ENCODE assay signal across 1 cellular context in the genomic region with DNA sequence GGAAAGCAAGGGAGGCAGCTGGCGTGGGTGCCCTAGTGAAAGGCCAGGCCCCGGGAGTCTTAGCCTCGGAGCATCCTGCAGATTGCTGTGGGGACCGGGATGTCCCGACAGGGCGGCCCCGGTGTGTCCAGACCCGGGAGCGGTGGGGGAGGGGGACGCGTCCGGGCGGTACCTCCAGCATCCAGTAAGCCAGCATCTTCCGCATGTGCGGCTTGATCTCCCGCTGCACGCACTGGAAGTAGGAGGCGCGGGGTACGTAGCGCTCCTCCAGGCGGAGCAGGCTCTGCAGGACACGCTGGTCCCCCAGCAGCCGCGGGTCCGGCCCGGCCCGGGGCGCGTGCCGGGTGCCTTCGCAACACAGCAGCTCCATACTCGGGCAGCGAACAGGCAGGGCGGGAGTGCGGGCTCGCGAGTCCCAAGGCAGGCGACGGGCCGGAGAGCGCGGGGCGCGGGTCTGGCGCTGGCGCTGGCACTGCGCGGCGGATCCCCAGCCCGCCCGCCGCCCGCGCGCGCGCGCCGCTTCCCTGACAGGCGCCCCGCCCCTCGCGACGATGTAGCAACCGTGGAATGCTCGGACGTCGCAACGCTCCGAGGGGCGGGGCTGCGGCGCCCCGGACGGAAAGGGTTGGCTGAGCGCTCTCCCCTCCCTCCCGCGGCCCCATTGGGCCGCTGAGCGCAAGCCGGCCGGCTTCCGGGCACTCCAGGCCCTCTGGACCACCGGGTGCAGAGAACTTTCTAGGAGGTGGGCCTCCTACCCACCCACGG.
TF ChIP-seq lines count a peak whose summit lies in the region.

A gene (minus strand): TSS at position 529 of the 765 bp plus-strand sequence. CDS start 159 bp downstream, at position 370.

TF ChIP-seq in HepG2, 621 proteins besides CTCF, POLR2A, EP300 and RAD21 (continued from another document and continues in another):
- TF ChIP-seq, protein P1, sequence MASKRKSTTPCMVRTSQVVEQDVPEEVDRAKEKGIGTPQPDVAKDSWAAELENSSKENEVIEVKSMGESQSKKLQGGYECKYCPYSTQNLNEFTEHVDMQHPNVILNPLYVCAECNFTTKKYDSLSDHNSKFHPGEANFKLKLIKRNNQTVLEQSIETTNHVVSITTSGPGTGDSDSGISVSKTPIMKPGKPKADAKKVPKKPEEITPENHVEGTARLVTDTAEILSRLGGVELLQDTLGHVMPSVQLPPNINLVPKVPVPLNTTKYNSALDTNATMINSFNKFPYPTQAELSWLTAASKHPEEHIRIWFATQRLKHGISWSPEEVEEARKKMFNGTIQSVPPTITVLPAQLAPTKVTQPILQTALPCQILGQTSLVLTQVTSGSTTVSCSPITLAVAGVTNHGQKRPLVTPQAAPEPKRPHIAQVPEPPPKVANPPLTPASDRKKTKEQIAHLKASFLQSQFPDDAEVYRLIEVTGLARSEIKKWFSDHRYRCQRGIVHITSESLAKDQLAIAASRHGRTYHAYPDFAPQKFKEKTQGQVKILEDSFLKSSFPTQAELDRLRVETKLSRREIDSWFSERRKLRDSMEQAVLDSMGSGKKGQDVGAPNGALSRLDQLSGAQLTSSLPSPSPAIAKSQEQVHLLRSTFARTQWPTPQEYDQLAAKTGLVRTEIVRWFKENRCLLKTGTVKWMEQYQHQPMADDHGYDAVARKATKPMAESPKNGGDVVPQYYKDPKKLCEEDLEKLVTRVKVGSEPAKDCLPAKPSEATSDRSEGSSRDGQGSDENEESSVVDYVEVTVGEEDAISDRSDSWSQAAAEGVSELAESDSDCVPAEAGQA (IDR thresholded peaks at IDR 0.05; ENCODE audit: low read depth), result no peak
- TF ChIP-seq, protein P1 (CRISPR knock-in tag; IDR thresholded peaks at IDR 0.05; ENCODE audit: borderline replicate concordance), result no peak
- TF ChIP-seq, protein P2, sequence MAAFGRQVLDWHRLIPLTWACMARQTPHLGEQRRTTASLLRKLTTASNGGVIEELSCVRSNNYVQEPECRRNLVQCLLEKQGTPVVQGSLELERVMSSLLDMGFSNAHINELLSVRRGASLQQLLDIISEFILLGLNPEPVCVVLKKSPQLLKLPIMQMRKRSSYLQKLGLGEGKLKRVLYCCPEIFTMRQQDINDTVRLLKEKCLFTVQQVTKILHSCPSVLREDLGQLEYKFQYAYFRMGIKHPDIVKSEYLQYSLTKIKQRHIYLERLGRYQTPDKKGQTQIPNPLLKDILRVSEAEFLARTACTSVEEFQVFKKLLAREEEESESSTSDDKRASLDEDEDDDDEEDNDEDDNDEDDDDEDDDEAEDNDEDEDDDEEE (CRISPR knock-in tag; IDR thresholded peaks at IDR 0.05), result no peak
- TF ChIP-seq KDM6A (CRISPR knock-in tag; IDR thresholded peaks at IDR 0.05; ENCODE audit: low read depth), result no peak
- peak; percentile 49 for TF ChIP-seq KLF12 (CRISPR knock-in tag; IDR thresholded peaks at IDR 0.05; ENCODE audit: borderline replicate concordance)
- peak; percentile 89 for TF ChIP-seq SP5 (CRISPR knock-in tag; IDR thresholded peaks at IDR 0.05; ENCODE audit: borderline replicate concordance, low read depth)
- peak; percentile 62; the same call in 1 of the 2 replicates for TF ChIP-seq ARNT2 (CRISPR knock-in tag; IDR thresholded peaks at IDR 0.05; ENCODE audit: low read depth)
- no peak for TF ChIP-seq ZFAT (CRISPR knock-in tag; conservative IDR thresholded peaks at IDR 0.05)
- TF ChIP-seq ZNF17 (CRISPR knock-in tag; IDR thresholded peaks at IDR 0.05), result no peak
- 0 out of 2 replicates have a peak, but pooled peaks have one; percentile 15 for TF ChIP-seq PPARG (CRISPR knock-in tag; conservative IDR thresholded peaks at IDR 0.05)
- no peak for TF ChIP-seq BRCA1 (CRISPR knock-in tag; IDR thresholded peaks at IDR 0.05)
- TF ChIP-seq EED (CRISPR knock-in tag; IDR thresholded peaks at IDR 0.05), result no peak; the same call in 1 of the 2 replicates
- TF ChIP-seq NFYC (CRISPR knock-in tag; IDR thresholded peaks at IDR 0.05), result peak; percentile 65
- TF ChIP-seq, protein P3, sequence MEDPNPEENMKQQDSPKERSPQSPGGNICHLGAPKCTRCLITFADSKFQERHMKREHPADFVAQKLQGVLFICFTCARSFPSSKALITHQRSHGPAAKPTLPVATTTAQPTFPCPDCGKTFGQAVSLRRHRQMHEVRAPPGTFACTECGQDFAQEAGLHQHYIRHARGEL (CRISPR knock-in tag; IDR thresholded peaks at IDR 0.05), result no peak
- 0 out of 2 replicates have a peak, but pooled peaks have one; percentile 23 for TF ChIP-seq NKX3-1 (CRISPR knock-in tag; IDR thresholded peaks at IDR 0.05)
- no peak for TF ChIP-seq ZNF274 (CRISPR knock-in tag; IDR thresholded peaks at IDR 0.05)
- TF ChIP-seq KDM4B (CRISPR knock-in tag; IDR thresholded peaks at IDR 0.05), result no peak
- TF ChIP-seq ZNF883 (CRISPR knock-in tag; IDR thresholded peaks at IDR 0.05; ENCODE audit: not compliant biosample characterization), result no peak
- TF ChIP-seq NCOA2 (CRISPR knock-in tag; IDR thresholded peaks at IDR 0.05), result no peak; the same call in 1 of the 2 replicates
- no peak for TF ChIP-seq HMGA1 (CRISPR knock-in tag; conservative IDR thresholded peaks at IDR 0.05)
- TF ChIP-seq, protein P4, sequence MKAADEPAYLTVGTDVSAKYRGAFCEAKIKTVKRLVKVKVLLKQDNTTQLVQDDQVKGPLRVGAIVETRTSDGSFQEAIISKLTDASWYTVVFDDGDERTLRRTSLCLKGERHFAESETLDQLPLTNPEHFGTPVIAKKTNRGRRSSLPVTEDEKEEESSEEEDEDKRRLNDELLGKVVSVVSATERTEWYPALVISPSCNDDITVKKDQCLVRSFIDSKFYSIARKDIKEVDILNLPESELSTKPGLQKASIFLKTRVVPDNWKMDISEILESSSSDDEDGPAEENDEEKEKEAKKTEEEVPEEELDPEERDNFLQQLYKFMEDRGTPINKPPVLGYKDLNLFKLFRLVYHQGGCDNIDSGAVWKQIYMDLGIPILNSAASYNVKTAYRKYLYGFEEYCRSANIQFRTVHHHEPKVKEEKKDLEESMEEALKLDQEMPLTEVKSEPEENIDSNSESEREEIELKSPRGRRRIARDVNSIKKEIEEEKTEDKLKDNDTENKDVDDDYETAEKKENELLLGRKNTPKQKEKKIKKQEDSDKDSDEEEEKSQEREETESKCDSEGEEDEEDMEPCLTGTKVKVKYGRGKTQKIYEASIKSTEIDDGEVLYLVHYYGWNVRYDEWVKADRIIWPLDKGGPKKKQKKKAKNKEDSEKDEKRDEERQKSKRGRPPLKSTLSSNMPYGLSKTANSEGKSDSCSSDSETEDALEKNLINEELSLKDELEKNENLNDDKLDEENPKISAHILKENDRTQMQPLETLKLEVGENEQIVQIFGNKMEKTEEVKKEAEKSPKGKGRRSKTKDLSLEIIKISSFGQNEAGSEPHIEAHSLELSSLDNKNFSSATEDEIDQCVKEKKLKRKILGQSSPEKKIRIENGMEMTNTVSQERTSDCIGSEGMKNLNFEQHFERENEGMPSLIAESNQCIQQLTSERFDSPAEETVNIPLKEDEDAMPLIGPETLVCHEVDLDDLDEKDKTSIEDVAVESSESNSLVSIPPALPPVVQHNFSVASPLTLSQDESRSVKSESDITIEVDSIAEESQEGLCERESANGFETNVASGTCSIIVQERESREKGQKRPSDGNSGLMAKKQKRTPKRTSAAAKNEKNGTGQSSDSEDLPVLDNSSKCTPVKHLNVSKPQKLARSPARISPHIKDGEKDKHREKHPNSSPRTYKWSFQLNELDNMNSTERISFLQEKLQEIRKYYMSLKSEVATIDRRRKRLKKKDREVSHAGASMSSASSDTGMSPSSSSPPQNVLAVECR (CRISPR knock-in tag; IDR thresholded peaks at IDR 0.05; ENCODE audit: borderline replicate concordance), result peak; percentile 86
- no peak; the same call in 1 of the 2 replicates for TF ChIP-seq CCDC6 (CRISPR knock-in tag; IDR thresholded peaks at IDR 0.05)
- peak; percentile 47; the same call in 1 of the 2 replicates for TF ChIP-seq GATAD1 (CRISPR knock-in tag; IDR thresholded peaks at IDR 0.05)
- TF ChIP-seq, protein P5, sequence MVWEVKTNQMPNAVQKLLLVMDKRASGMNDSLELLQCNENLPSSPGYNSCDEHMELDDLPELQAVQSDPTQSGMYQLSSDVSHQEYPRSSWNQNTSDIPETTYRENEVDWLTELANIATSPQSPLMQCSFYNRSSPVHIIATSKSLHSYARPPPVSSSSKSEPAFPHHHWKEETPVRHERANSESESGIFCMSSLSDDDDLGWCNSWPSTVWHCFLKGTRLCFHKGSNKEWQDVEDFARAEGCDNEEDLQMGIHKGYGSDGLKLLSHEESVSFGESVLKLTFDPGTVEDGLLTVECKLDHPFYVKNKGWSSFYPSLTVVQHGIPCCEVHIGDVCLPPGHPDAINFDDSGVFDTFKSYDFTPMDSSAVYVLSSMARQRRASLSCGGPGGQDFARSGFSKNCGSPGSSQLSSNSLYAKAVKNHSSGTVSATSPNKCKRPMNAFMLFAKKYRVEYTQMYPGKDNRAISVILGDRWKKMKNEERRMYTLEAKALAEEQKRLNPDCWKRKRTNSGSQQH (CRISPR knock-in tag; IDR thresholded peaks at IDR 0.05; ENCODE audit: low read depth), result no peak
- TF ChIP-seq ZFX (CRISPR knock-in tag; IDR thresholded peaks at IDR 0.05; ENCODE audit: low read depth), result peak; percentile 39
- 0 out of 2 replicates have a peak, but pooled peaks have one; percentile 55 for TF ChIP-seq ZSCAN22 (CRISPR knock-in tag; IDR thresholded peaks at IDR 0.05)
- TF ChIP-seq, protein P6, sequence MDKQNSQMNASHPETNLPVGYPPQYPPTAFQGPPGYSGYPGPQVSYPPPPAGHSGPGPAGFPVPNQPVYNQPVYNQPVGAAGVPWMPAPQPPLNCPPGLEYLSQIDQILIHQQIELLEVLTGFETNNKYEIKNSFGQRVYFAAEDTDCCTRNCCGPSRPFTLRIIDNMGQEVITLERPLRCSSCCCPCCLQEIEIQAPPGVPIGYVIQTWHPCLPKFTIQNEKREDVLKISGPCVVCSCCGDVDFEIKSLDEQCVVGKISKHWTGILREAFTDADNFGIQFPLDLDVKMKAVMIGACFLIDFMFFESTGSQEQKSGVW (CRISPR knock-in tag; IDR thresholded peaks at IDR 0.05; ENCODE audit: borderline replicate concordance), result no peak
- TF ChIP-seq ZNF839 (CRISPR knock-in tag; IDR thresholded peaks at IDR 0.05; ENCODE audit: borderline replicate concordance), result no peak
- TF ChIP-seq, protein P7, sequence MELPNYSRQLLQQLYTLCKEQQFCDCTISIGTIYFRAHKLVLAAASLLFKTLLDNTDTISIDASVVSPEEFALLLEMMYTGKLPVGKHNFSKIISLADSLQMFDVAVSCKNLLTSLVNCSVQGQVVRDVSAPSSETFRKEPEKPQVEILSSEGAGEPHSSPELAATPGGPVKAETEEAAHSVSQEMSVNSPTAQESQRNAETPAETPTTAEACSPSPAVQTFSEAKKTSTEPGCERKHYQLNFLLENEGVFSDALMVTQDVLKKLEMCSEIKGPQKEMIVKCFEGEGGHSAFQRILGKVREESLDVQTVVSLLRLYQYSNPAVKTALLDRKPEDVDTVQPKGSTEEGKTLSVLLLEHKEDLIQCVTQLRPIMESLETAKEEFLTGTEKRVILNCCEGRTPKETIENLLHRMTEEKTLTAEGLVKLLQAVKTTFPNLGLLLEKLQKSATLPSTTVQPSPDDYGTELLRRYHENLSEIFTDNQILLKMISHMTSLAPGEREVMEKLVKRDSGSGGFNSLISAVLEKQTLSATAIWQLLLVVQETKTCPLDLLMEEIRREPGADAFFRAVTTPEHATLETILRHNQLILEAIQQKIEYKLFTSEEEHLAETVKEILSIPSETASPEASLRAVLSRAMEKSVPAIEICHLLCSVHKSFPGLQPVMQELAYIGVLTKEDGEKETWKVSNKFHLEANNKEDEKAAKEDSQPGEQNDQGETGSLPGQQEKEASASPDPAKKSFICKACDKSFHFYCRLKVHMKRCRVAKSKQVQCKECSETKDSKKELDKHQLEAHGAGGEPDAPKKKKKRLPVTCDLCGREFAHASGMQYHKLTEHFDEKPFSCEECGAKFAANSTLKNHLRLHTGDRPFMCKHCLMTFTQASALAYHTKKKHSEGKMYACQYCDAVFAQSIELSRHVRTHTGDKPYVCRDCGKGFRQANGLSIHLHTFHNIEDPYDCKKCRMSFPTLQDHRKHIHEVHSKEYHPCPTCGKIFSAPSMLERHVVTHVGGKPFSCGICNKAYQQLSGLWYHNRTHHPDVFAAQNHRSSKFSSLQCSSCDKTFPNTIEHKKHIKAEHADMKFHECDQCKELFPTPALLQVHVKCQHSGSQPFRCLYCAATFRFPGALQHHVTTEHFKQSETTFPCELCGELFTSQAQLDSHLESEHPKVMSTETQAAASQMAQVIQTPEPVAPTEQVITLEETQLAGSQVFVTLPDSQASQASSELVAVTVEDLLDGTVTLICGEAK (IDR thresholded peaks at IDR 0.05), result no peak
- TF ChIP-seq, protein P7 (CRISPR knock-in tag; IDR thresholded peaks at IDR 0.05), result peak; percentile 68; the same call in 1 of the 2 replicates
